ENCODE assay signal across 8 cellular contexts in genomic region chr2:237474931-237475703, GRCh38. TPM values are rescaled to one million over a fixed set of nuclear protein-coding genes. Genes with fewer than 3 reads are reported as not detected.
DNase-seq lines count a peak whose midpoint lies in the region; ATAC-seq, FAIRE-seq and TF ChIP-seq lines count a peak whose summit lies in the region.

No MANE protein-coding gene starts in this region.

- TF ChIP-seq CTCF in RWPE1 (conservative IDR thresholded peaks at IDR 0.05; ENCODE audit: low read depth) (peak; percentile 92), neutrophil (IDR thresholded peaks at IDR 0.05) (peak; percentile 40)

- peak; percentile 87 for ATAC-seq in GM19463 (IDR thresholded peaks at IDR 0.05; ENCODE audit: unreplicated experiment)

- H3K4me1 ChIP-seq in neutrophil (ENCODE audit: control insufficient read depth in 1 of 2, insufficient read depth in 1 of 2, low read depth in 1 of 2, low read length in 1 of 2): peaks cover 8 to 15% of the 10 kb centered on the region in 2 experiments

- H3K9me3 ChIP-seq in neutrophil: no peaks in the 10 kb centered on the region

- H3K27me3 ChIP-seq in neutrophil: peaks cover 68% of the 10 kb centered on the region

- H3K36me3 ChIP-seq in neutrophil: no peaks in the 10 kb centered on the region

- FAIRE-seq in frontal cortex (lab: Jason Lieb, UNC): no peak

- H3K27ac ChIP-seq in RWPE1 (peak overlapping the region; percentile 85), neutrophil (no peak overlapping the region)

- H3K4me3 ChIP-seq in neutrophil (ENCODE audit: low read depth in 1 of 2, low read length in 1 of 2): peak overlapping the region; percentile 52 to 65

- DNase-seq in D341Med (ENCODE audit: low spot score) (peak; percentile 94), HT-29 (ENCODE audit: low spot score) (peak; percentile 70), RWPE1 (ENCODE audit: low spot score) (peak; percentile 79), frontal cortex (ENCODE audit: low spot score in 2 of 2) (peak; percentile 86 to 88), superior temporal gyrus (ENCODE audit: extremely low spot score) (peak; percentile 54)
- peak; percentile 65 for DNase-seq in activated gamma-delta T cell treated with anti-CD3 and anti-CD28 coated beads, Interleukin-2, amount 50 U/mL, for 16 hours (ENCODE audit: low read depth)

- POLR2A ChIA-PET in RWPE1 (lab: Yijun Ruan, JAX; ENCODE audit: low non-redundant PET): interaction anchor here (0.6 to 1.1 kb wide), 3 partner anchors 12 to 230 kb away, joined by 3 to 5 read pairs (median 3); partner anchors contain the start of gene MLPH

- CTCF ChIA-PET in RWPE1 (lab: Yijun Ruan, JAX): interaction anchor here (0.5 to 4.2 kb wide), 16 partner anchors 9 to 1923 kb away, joined by 3 to 29 read pairs (median 4); no protein-coding TSS in a partner anchor

RNA-seq across cellular contexts. Expression of gene MLPH, which starts 11.9 kb away (rescaled TPM):
- total RNA-seq in HT-29 (2014; rRNA removed; shearing (Covaris generic)): 66.1 and 67.8 TPM in 2 replicates
- total RNA-seq in frontal cortex: 0.82 TPM

Comparison
In these comparisons a context has a peak if more than half of its experiments do, and no peak if none do; other contexts are left out.
1. RNA of gene MLPH, which starts 11.9 kb away (total RNA-seq): 66.1 to 67.8 TPM in HT-29; 0.82 TPM in frontal cortex (single experiment); every median in the first group is over 10 times any median in the second.
2. Peak in every context shown above with its lines, with median percentiles within 50 percentile points of each other: DNase-seq.